Comparison of ENCODE assay signal across 20 cellular contexts in genomic region chr5:153350192-153350883, GRCh38.
DNase-seq lines count a peak whose midpoint lies in the region; ATAC-seq and TF ChIP-seq lines count a peak whose summit lies in the region.
"Had no signal": no experiment of that assay in that cellular context is flagged by ENCODE, and none has a peak within 500 bp of the region (broad histone marks: within the 10 kb centered on the region; RNA-seq: fewer than 3 reads in every experiment).

No MANE protein-coding gene starts in this region.

- H3K9me3 ChIP-seq in RWPE2 (ENCODE audit: severe bottlenecking), result no peaks in the 10 kb centered on the region
- H3K9me3 ChIP-seq: heart left ventricle, sigmoid colon, vagina had no signal

- H3K27me3 ChIP-seq in RWPE2 (ENCODE audit: insufficient read depth, poor library complexity, severe bottlenecking), result no peaks in the 10 kb centered on the region
- H3K27me3 ChIP-seq: vagina had no signal

- DNase-seq in NCI-H146 (lab: John Stamatoyannopoulos, UW) (peak; percentile 3), RWPE2 (ENCODE audit: low spot score) (no peak), retina (peak; percentile 25), ecto neural progenitor cell (ENCODE audit: low spot score) (no peak), GM13977 (ENCODE audit: low spot score) (no peak)
- DNase-seq: activated CD4-positive, alpha-beta T cell treated with anti-CD3 and anti-CD28 coated beads, Interleukin-2, amount 50 U/mL, for 4 hours; activated CD4-positive, CD25-positive, alpha-beta regulatory T cell; activated CD8-positive, alpha-beta memory T cell treated with anti-CD3 and anti-CD28 coated beads, Interleukin-2, amount 50 U/mL, for 48 hours; heart left ventricle; MM.1S; NCI-H1417 treated with DMSO at 0.1 percent for 48 hours; NCI-H2227 treated with DMSO at 0.1 percent for 48 hours; nephron progenitor cell; PC-9; SIG-M5; sigmoid colon; stimulated activated CD4-positive, alpha-beta T cell treated with anti-CD3 and anti-CD28 coated beads, Interleukin-15, amount 100 ng/mL, for 24 hours had no signal

- TF ChIP-seq CTCF in RWPE2 (IDR thresholded peaks at IDR 0.05; ENCODE audit: poor library complexity, severe bottlenecking) (no peak), GM13977 (IDR thresholded peaks at IDR 0.05; ENCODE audit: extremely low read depth, insufficient read depth, missing control alignments) (no peak)

- no peak overlapping the region for H3K4me3 ChIP-seq in RWPE2 (ENCODE audit: severe bottlenecking)
- H3K4me3 ChIP-seq in iPS-11a (ENCODE audit: low read depth, low read length), result peak overlapping the region; percentile 0
- H3K4me3 ChIP-seq: heart left ventricle, PC-9, sigmoid colon, vagina had no signal

- in situ Hi-C loops in GM13977 (cut with MboI; ENCODE audit: low pct_unique_long_range_greater_than_20kb, low sequenced_read_pairs, unreplicated experiment), result no loop called here

- no peak overlapping the region for H3K27ac ChIP-seq in RWPE2 (ENCODE audit: poor library complexity, severe bottlenecking)
- H3K27ac ChIP-seq: heart left ventricle, PC-9, sigmoid colon, vagina had no signal

- H3K36me3 ChIP-seq in RWPE2 (ENCODE audit: low read depth), result no peaks in the 10 kb centered on the region
- H3K36me3 ChIP-seq: heart left ventricle, sigmoid colon, vagina had no signal

- peaks cover 13% of the 10 kb centered on the region for H3K4me1 ChIP-seq in RWPE2 (ENCODE audit: insufficient read depth, poor library complexity, severe bottlenecking)
- H3K4me1 ChIP-seq: sigmoid colon, vagina had no signal

- ATAC-seq in RWPE2 (ENCODE audit: low read depth) (peak; percentile 25; the same call in 1 of the 3 replicates), HG03097 (IDR thresholded peaks at IDR 0.05; ENCODE audit: low FRiP score, unreplicated experiment) (no peak)
- ATAC-seq: heart left ventricle had no signal

Comparison
In these comparisons a context has a peak if more than half of its experiments do, and no peak if none do; other contexts are left out.
1. DNase-seq: peak in NCI-H146 (single experiment) and retina (single experiment); none in RWPE2 (single experiment), ecto neural progenitor cell (single experiment) and GM13977 (single experiment).